8 cellular contexts compared by ENCODE assay signal in the genomic region with DNA sequence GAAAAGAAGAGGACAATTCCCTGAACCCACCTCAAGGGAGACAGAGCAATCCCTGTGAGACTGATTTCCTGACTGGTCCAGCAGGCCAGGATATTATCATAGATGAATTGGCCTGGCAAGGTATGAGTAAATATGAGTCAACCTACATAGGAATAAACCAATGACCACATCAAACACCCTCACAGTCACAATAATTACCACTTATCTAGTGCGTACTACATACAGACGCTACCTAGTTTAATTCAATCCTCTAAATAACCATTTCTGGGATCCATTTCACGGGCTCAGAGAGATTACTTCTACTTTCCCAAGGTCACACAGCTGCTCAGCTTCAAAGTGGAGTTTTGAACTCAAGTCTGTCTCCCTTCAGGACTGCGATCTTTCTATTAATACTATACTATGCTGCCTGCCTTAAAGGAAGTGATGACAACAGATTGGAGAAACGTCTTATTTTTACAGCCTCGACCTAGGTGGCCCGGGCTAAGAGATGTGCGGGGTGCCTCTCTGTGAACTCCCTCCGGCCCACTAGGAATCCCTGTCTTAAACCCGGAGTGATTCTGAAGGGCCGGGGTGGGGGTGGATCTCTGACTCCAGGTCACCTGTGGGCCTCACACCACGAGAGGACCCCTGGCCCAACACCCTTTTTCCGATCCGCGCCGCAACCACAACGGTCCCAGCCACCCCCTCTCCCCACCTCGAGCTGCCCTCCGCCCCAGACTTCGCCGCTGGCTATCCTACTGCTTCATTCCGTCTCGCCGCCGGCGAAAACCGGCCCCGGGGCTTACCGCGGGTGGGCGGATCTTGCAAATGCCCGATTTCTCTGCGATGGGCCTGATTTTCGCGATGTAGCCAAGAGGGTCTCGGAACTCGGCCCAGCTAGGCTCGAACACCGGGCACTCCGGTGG. TPM values are rescaled to one million over a fixed set of nuclear protein-coding genes. Genes with fewer than 3 reads are reported as not detected.
A peak's percentile ranks its signal among the peaks of the same experiment; 100 is the strongest.
DNase-seq lines count a peak whose midpoint lies in the region; TF ChIP-seq lines count a peak whose summit lies in the region.

No MANE protein-coding gene starts in this region.

- peaks cover 40% of the 10 kb centered on the region for H3K79me2 ChIP-seq in KMS-11 (ENCODE audit: insufficient read depth, low read depth)

- DNase-seq in DMS 273 (lab: John Stamatoyannopoulos, UW; ENCODE audit: unreplicated experiment) (peak; percentile 54), DMS 273 treated with DMSO at 0.1 percent for 48 hours (lab: John Stamatoyannopoulos, UW) (no peak), glomerular endothelial cell (ENCODE audit: extremely low read depth, low read depth, low spot score) (peak; percentile 20), posterior vena cava (ENCODE audit: low spot score) (peak; percentile 62), NCI-H774 (lab: John Stamatoyannopoulos, UW) (no peak), NCI-H2171 treated with DMSO at 0.1 percent for 48 hours (lab: John Stamatoyannopoulos, UW) (no peak)
- DNase-seq in activated naive CD4-positive, alpha-beta T cell treated with Interleukin-2 at 50 U/mL for 16 hours, result peak; percentile 2

- H3K4me3 ChIP-seq in KMS-11 (IDR thresholded peaks at IDR 0.05; ENCODE audit: insufficient read depth, low read depth, low read length), result no peak overlapping the region

- H3K9ac ChIP-seq in KMS-11, result peak overlapping the region; percentile 87

- H3K27ac ChIP-seq in KMS-11, result peak overlapping the region; percentile 85

- no peak for TF ChIP-seq CTCF in KMS-11 (conservative IDR thresholded peaks at IDR 0.05; ENCODE audit: low read depth, low read length)

- intact Hi-C loops in posterior vena cava (cut with DNase I), result no loop called here

- peak overlapping the region; percentile 96; the same call in 1 of the 2 replicates for H2AFZ ChIP-seq in KMS-11 (ENCODE audit: low read depth)

- H3K27me3 ChIP-seq in KMS-11 (ENCODE audit: insufficient read depth, low read depth), result no peaks in the 10 kb centered on the region

- peaks cover 20% of the 10 kb centered on the region for H3K4me1 ChIP-seq in KMS-11 (ENCODE audit: low read depth, poor library complexity, severe bottlenecking)

- 0 out of 2 replicates have a peak, but pooled peaks cover 8% of the 10 kb centered on the region for H4K20me1 ChIP-seq in KMS-11 (ENCODE audit: insufficient read depth)

- H3K4me2 ChIP-seq in KMS-11, result peak overlapping the region; percentile 76

- H3K36me3 ChIP-seq in KMS-11 (ENCODE audit: insufficient read depth), result no peaks in the 10 kb centered on the region

RNA-seq across cellular contexts. Expression of a gene that starts 0.8 kb away (rescaled TPM):
- total RNA-seq in glomerular endothelial cell (84.3 and 116 TPM in 2 replicates), posterior vena cava (10 to 100 TPM; 66.0 to 77.8 TPM)

RNA-seq across cellular contexts. Expression of a gene that starts 57.2 kb away (rescaled TPM):
- total RNA-seq in glomerular endothelial cell (10.8 and 16.6 TPM in 2 replicates), posterior vena cava (1 to 10 TPM; 8.3 to 9.4 TPM)

Comparison
In these comparisons a context has a peak if more than half of its experiments do, and no peak if none do; other contexts are left out.
1. DNase-seq: peak in DMS 273 (single experiment), activated naive CD4-positive, alpha-beta T cell treated with Interleukin-2 at 50 U/mL for 16 hours (single experiment), glomerular endothelial cell (single experiment) and posterior vena cava (single experiment); none in DMS 273 treated with DMSO at 0.1 percent for 48 hours (single experiment), NCI-H774 (single experiment) and NCI-H2171 treated with DMSO at 0.1 percent for 48 hours (single experiment).